In the genomic region with DNA sequence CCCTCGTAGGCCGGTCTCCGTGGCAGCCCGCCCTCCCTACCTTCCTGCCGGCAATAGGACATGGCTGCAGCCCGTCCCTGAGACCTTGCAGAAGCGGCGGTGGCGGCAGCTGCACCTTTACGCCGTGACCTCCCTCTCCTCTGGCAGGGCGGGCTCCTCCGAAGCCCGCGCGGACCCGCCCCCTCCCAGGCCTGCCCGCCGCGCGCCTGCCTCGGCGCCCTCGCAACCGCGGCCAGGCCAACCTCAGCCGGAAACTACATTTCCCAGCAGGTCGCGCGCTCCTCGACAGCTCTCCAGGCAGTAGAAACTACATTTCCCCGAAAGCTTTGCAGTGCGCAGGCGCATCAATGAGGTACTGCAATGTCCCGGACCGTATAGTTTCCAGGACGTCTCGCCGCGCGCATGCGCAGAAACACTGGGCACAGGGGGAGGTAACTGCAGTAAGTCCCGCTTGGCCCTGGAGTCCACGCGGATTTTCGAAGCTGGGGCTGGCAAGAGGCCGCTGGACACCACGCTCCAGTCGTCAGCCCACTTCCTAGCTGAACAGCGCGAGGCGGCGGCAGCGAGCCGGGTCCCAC, we compare ENCODE assay signal across 8 cellular contexts. TPM values are rescaled to one million over a fixed set of nuclear protein-coding genes. Genes with fewer than 3 reads are reported as not detected.
A peak's percentile ranks its signal among the peaks of the same experiment; 100 is the strongest.
DNase-seq lines count a peak whose midpoint lies in the region; ATAC-seq, FAIRE-seq and TF ChIP-seq lines count a peak whose summit lies in the region.

A gene (minus strand): TSS at position 256 of the 578 bp plus-strand sequence. CDS start 194 bp downstream, at position 62.
A gene with protein sequence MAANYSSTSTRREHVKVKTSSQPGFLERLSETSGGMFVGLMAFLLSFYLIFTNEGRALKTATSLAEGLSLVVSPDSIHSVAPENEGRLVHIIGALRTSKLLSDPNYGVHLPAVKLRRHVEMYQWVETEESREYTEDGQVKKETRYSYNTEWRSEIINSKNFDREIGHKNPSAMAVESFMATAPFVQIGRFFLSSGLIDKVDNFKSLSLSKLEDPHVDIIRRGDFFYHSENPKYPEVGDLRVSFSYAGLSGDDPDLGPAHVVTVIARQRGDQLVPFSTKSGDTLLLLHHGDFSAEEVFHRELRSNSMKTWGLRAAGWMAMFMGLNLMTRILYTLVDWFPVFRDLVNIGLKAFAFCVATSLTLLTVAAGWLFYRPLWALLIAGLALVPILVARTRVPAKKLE (plus strand): TSS at position 438 of the 578 bp plus-strand sequence. CDS start 142 bp downstream, outside the sequence.

- peaks cover 59% of the 10 kb centered on the region for H3K79me2 ChIP-seq in HepG2 (ENCODE audit: insufficient read depth, low read length)

- H3K27ac ChIP-seq in BLaER1 treated with 17β-estradiol and CSF1 and Interleukin-3, amounts not matched to agents 10 nM and 100 nM = peak within 1 kb of the TSS; percentile 92 to 99 (median 96)
- peak within 1 kb of the TSS; percentile 95 for H3K27ac ChIP-seq in HepG2 (ENCODE audit: extremely low read length, insufficient read depth, low read length)

- peak within 1 kb of the TSS; percentile 97 for H3K27ac Mint-ChIP-seq in dendritic cell treated with granulocyte-macrophage colony-stimulating factor and Interleukin-4, amounts not matched to agents 40 ng/mL and 50 ng/mL, for 4 days

- no peak for TF ChIP-seq CTCF in HepG2 (CRISPR knock-in tag; IDR thresholded peaks at IDR 0.05)

- POLR2A ChIA-PET in HepG2 (lab: Yijun Ruan, JAX) = interaction anchor here (0.8 to 5.0 kb wide), 14 partner anchors 10 to 527 kb away, joined by 3 to 75 read pairs (median 7); a partner anchor contains a TSS

- peak within 1 kb of the TSS; percentile 99 for H3K4me3 Mint-ChIP-seq in dendritic cell treated with granulocyte-macrophage colony-stimulating factor and Interleukin-4, amounts not matched to agents 40 ng/mL and 50 ng/mL, for 4 days

- no peaks in the 10 kb centered on the region for H3K9me3 Mint-ChIP-seq in dendritic cell treated with granulocyte-macrophage colony-stimulating factor and Interleukin-4, amounts not matched to agents 40 ng/mL and 50 ng/mL, for 4 days

- intact Hi-C loops in dendritic cell treated with granulocyte-macrophage colony-stimulating factor and Interleukin-4, amounts not matched to agents 40 ng/mL and 50 ng/mL, for 4 days (cut with micrococcal nuclease) = loop anchor here (1.0 to 10.0 kb wide), 6 partner anchors 20 to 823 kb away; a partner anchor contains a TSS
- intact Hi-C loops in HepG2 (cut with micrococcal nuclease; ENCODE audit: unreplicated experiment) = no loop called here

- no peaks in the 10 kb centered on the region for H3K27me3 ChIP-seq in BLaER1 treated with 17β-estradiol and CSF1 and Interleukin-3, amounts not matched to agents 10 nM and 100 nM
- H3K27me3 ChIP-seq in HepG2 (ENCODE audit: control insufficient read depth in 1 of 2, insufficient read depth in 2 of 2, low read length in 2 of 2) = no peaks in the 10 kb centered on the region; a peak in 1 of 5 replicates

- peak; percentile 78 for TF ChIP-seq POLR2A in HepG2 (IDR thresholded peaks at IDR 0.05; ENCODE audit: insufficient read depth in 1 of 2, low read depth in 2 of 2, low read length in 2 of 2)

- ATAC-seq in GM19351 (IDR thresholded peaks at IDR 0.05; ENCODE audit: unreplicated experiment) (peak; percentile 85), HG03521 (IDR thresholded peaks at IDR 0.05; ENCODE audit: unreplicated experiment) (peak; percentile 81), HepG2 (peak; percentile 86)

- H3K4me1 Mint-ChIP-seq in dendritic cell treated with granulocyte-macrophage colony-stimulating factor and Interleukin-4, amounts not matched to agents 40 ng/mL and 50 ng/mL, for 4 days (ENCODE audit: low read depth) = peaks cover 68% of the 10 kb centered on the region

- peaks cover 29 to 49% (median 44%) of the 10 kb centered on the region in 11 experiments; a peak in 21 of 22 replicates for H4K20me1 ChIP-seq in BLaER1 treated with 17β-estradiol and CSF1 and Interleukin-3, amounts not matched to agents 10 nM and 100 nM
- peaks cover 16% of the 10 kb centered on the region for H4K20me1 ChIP-seq in HepG2 (ENCODE audit: insufficient read depth, low read length)

- no CpG with 5 or more reads among the region's 55 CpGs for WGBS in HepG2 (ENCODE audit: low lambda C conversion rate)

- in situ Hi-C loops in HepG2 (cut with HindIII; ENCODE audit: extremely low pct_ligation_motif_present, low pct_unique_long_range_greater_than_20kb) = no loop called here

- no TSS peak for BruUV-seq in HepG2 (replicated peaks; lab: Mats Ljungman, UMichigan)

- H3K4me1 ChIP-seq in BLaER1 treated with 17β-estradiol and CSF1 and Interleukin-3, amounts not matched to agents 10 nM and 100 nM = peaks cover 30 to 52% (median 41%) of the 10 kb centered on the region in 10 experiments
- peaks cover 53% of the 10 kb centered on the region for H3K4me1 ChIP-seq in HepG2 (ENCODE audit: insufficient read depth, low read length)

- peak within 1 kb of the TSS; percentile 93 to 99 (median 96) for H3K4me2 ChIP-seq in BLaER1 treated with 17β-estradiol and CSF1 and Interleukin-3, amounts not matched to agents 10 nM and 100 nM
- peak within 1 kb of the TSS; percentile 91 for H3K4me2 ChIP-seq in HepG2 (ENCODE audit: low read depth, low read length)

- peaks cover 44 to 67% (median 56%) of the 10 kb centered on the region in 11 experiments for H3K36me3 ChIP-seq in BLaER1 treated with 17β-estradiol and CSF1 and Interleukin-3, amounts not matched to agents 10 nM and 100 nM
- peaks cover 5 to 27% of the 10 kb centered on the region in 2 experiments; a peak in 3 of 5 replicates for H3K36me3 ChIP-seq in HepG2 (replicated peaks in 1 of 2; ENCODE audit: control insufficient read depth in 1 of 2, insufficient read depth in 2 of 2, low read length in 2 of 2)

- no peak for TF ChIP-seq RAD21 in HepG2 (CRISPR knock-in tag; IDR thresholded peaks at IDR 0.05)

- H3K9ac ChIP-seq in BLaER1 treated with 17β-estradiol and CSF1 and Interleukin-3, amounts not matched to agents 10 nM and 100 nM = peak within 1 kb of the TSS; percentile 92 to 99 (median 95)
- peak within 1 kb of the TSS; percentile 90 for H3K9ac ChIP-seq in HepG2 (ENCODE audit: insufficient read depth, low read depth, low read length)

- TF ChIP-seq EP300 in HepG2 (IDR thresholded peaks at IDR 0.05; ENCODE audit: low read depth in 2 of 2, low read length in 2 of 2) (no peak; a peak in 1 of 4 replicates), HepG2 (CRISPR knock-in tag; IDR thresholded peaks at IDR 0.05; ENCODE audit: borderline replicate concordance) (no peak)

- H3K27me3 Mint-ChIP-seq in dendritic cell treated with granulocyte-macrophage colony-stimulating factor and Interleukin-4, amounts not matched to agents 40 ng/mL and 50 ng/mL, for 4 days = no peaks in the 10 kb centered on the region

- H3K4me3 ChIP-seq in BLaER1 treated with 17β-estradiol and CSF1 and Interleukin-3, amounts not matched to agents 10 nM and 100 nM = peak within 1 kb of the TSS; percentile 82 to 99 (median 87)
- H3K4me3 ChIP-seq in HepG2 (replicated peaks in 1 of 3; ENCODE audit: insufficient read depth in 1 of 3, low read depth in 2 of 3, low read length in 3 of 3) = peak within 1 kb of the TSS; percentile 80 to 95 (median 88)

- FAIRE-seq in HepG2 (lab: Jason Lieb, UNC) = peak; percentile 93

- DNase-seq in NCI-H748 (lab: John Stamatoyannopoulos, UW; ENCODE audit: unreplicated experiment) (peak; percentile 97), HepG2 (ENCODE audit: low spot score) (peak; percentile 99)
- peak; percentile 91 to 97 for DNase-seq in activated CD4-positive, alpha-beta T cell treated with anti-CD3 and anti-CD28 coated beads, Interleukin-2, amount 50 U/mL, for 24 hours (ENCODE audit: low read depth in 1 of 2, low spot score in 1 of 2)
- DNase-seq in stimulated activated CD4-positive, alpha-beta T cell treated with anti-CD3 and anti-CD28 coated beads, Interleukin-4, amount 100 ng/mL, for 1 hour = peak; percentile 98

- H3K36me3 Mint-ChIP-seq in dendritic cell treated with granulocyte-macrophage colony-stimulating factor and Interleukin-4, amounts not matched to agents 40 ng/mL and 50 ng/mL, for 4 days (ENCODE audit: low read depth) = peaks cover 70% of the 10 kb centered on the region

- CTCF ChIA-PET in HepG2 (lab: Yijun Ruan, JAX; ENCODE audit: low intra/inter-chr PET ratio, low total read pairs) = interaction anchor here (1.6 kb wide), 1 partner anchor 228 kb away, joined by 5 read pairs; no protein-coding TSS in a partner anchor

- peaks cover 0 to 5% (median 0%) of the 10 kb centered on the region in 11 experiments; a peak in 2 of 22 replicates for H3K9me3 ChIP-seq in BLaER1 treated with 17β-estradiol and CSF1 and Interleukin-3, amounts not matched to agents 10 nM and 100 nM (replicated peaks in 1 of 11)
- no peaks in the 10 kb centered on the region for H3K9me3 ChIP-seq in HepG2 (ENCODE audit: low read length)

- no peak within 1 kb of the TSS for H2AFZ ChIP-seq in HepG2 (ENCODE audit: low read length)

RNA-seq across cellular contexts. Expression of the first gene that starts in this region (rescaled TPM):
- total RNA-seq in HepG2 (2016; rRNA removed; fragmentation: Illumina TruSeq; extraction: Trizol) = 24.1 and 32.0 TPM in 2 replicates
- 11.2 and 11.5 TPM in 2 replicates for total RNA-seq in HepG2 (2016; cell fraction: cytosol; rRNA removed; fragmentation: Illumina TruSeq; extraction: Trizol; ENCODE audit: low read depth)
- total RNA-seq in HepG2 (2016; cell fraction: insoluble cytoplasmic fraction; rRNA removed; fragmentation: Illumina TruSeq; extraction: Trizol) = 26.4 and 35.5 TPM in 2 replicates
- 22.7 TPM in 2 replicates for total RNA-seq in HepG2 (2016; cell fraction: membrane; rRNA removed; fragmentation: Illumina TruSeq; extraction: Trizol)
- total RNA-seq in HepG2 (2016; cell fraction: nucleus; rRNA removed; fragmentation: Illumina TruSeq; extraction: Trizol) = 7.9 and 10.8 TPM in 2 replicates
- polyA plus RNA-seq in HepG2 (2011; rRNA removed) = 13.3 and 15.8 TPM in 2 replicates
- polyA plus RNA-seq in HepG2 (2011; cell fraction: cytosol; rRNA removed) = 12.6 and 17.4 TPM in 2 replicates
- polyA plus RNA-seq in HepG2 (2011; cell fraction: nucleus; rRNA removed) = 4.0 and 4.7 TPM in 2 replicates
- polyA plus RNA-seq in HepG2 (2012) = 17.8 and 18.8 TPM in 2 replicates
- 9.9 and 12.4 TPM in 2 replicates for polyA plus RNA-seq in HepG2 (2016; cell fraction: cytosol; fragmentation: Illumina TruSeq; extraction: Trizol; ENCODE audit: low read depth)
- 30.7 and 33.5 TPM in 2 replicates for polyA plus RNA-seq in HepG2 (2016; cell fraction: insoluble cytoplasmic fraction; fragmentation: Illumina TruSeq; extraction: Trizol; ENCODE audit: low read depth)
- polyA plus RNA-seq in HepG2 (2016; cell fraction: membrane; fragmentation: Illumina TruSeq; extraction: Trizol; ENCODE audit: low read depth) = 19.0 and 19.4 TPM in 2 replicates
- polyA plus RNA-seq in HepG2 (2016; cell fraction: nucleus; fragmentation: Illumina TruSeq; extraction: Trizol; ENCODE audit: insufficient read depth, low read depth) = 14.4 and 14.5 TPM in 2 replicates
- 7.0 and 13.0 TPM in 2 replicates for polyA minus RNA-seq in HepG2 (2011; rRNA and poly(A)+ RNA removed; ENCODE audit: low replicate concordance)
- 7.3 and 8.8 TPM in 2 replicates for polyA minus RNA-seq in HepG2 (2011; cell fraction: cytosol; rRNA and poly(A)+ RNA removed)
- polyA minus RNA-seq in HepG2 (2011; cell fraction: nucleus; rRNA and poly(A)+ RNA removed) = 3.0 and 5.8 TPM in 2 replicates

RNA-seq across cellular contexts. Expression of the second gene that starts in this region (rescaled TPM):
- total RNA-seq in HepG2 (2016; rRNA removed; fragmentation: Illumina TruSeq; extraction: Trizol) = 25.9 and 50.5 TPM in 2 replicates
- total RNA-seq in HepG2 (2016; cell fraction: cytosol; rRNA removed; fragmentation: Illumina TruSeq; extraction: Trizol; ENCODE audit: low read depth) = 3.9 and 4.2 TPM in 2 replicates
- 26.3 and 51.3 TPM in 2 replicates for total RNA-seq in HepG2 (2016; cell fraction: insoluble cytoplasmic fraction; rRNA removed; fragmentation: Illumina TruSeq; extraction: Trizol)
- 14.0 TPM in 2 replicates for total RNA-seq in HepG2 (2016; cell fraction: membrane; rRNA removed; fragmentation: Illumina TruSeq; extraction: Trizol)
- total RNA-seq in HepG2 (2016; cell fraction: nucleus; rRNA removed; fragmentation: Illumina TruSeq; extraction: Trizol) = 52.0 and 59.4 TPM in 2 replicates
- polyA plus RNA-seq in HepG2 (2011; rRNA removed) = 48.9 and 57.4 TPM in 2 replicates
- polyA plus RNA-seq in HepG2 (2011; cell fraction: cytosol; rRNA removed) = 50.3 and 50.5 TPM in 2 replicates
- polyA plus RNA-seq in HepG2 (2011; cell fraction: nucleus; rRNA removed) = 72.5 and 76.8 TPM in 2 replicates
- 33.1 and 37.6 TPM in 2 replicates for polyA plus RNA-seq in HepG2 (2012)
- 3.5 and 3.6 TPM in 2 replicates for polyA plus RNA-seq in HepG2 (2016; cell fraction: cytosol; fragmentation: Illumina TruSeq; extraction: Trizol; ENCODE audit: low read depth)
- polyA plus RNA-seq in HepG2 (2016; cell fraction: insoluble cytoplasmic fraction; fragmentation: Illumina TruSeq; extraction: Trizol; ENCODE audit: low read depth) = 24.2 and 24.5 TPM in 2 replicates
- 8.3 and 8.4 TPM in 2 replicates for polyA plus RNA-seq in HepG2 (2016; cell fraction: membrane; fragmentation: Illumina TruSeq; extraction: Trizol; ENCODE audit: low read depth)
- polyA plus RNA-seq in HepG2 (2016; cell fraction: nucleus; fragmentation: Illumina TruSeq; extraction: Trizol; ENCODE audit: insufficient read depth, low read depth) = 80.8 and 88.2 TPM in 2 replicates
- polyA minus RNA-seq in HepG2 (2011; rRNA and poly(A)+ RNA removed; ENCODE audit: low replicate concordance) = 77.4 and 114 TPM in 2 replicates
- 30.1 and 30.2 TPM in 2 replicates for polyA minus RNA-seq in HepG2 (2011; cell fraction: cytosol; rRNA and poly(A)+ RNA removed)
- 31.3 and 32.3 TPM in 2 replicates for polyA minus RNA-seq in HepG2 (2011; cell fraction: nucleus; rRNA and poly(A)+ RNA removed)

Comparison
In these comparisons a context has a peak if more than half of its experiments do, and no peak if none do; other contexts are left out.
1. Peak in every context shown above with its lines: DNase-seq, ATAC-seq, H3K4me3 ChIP-seq and H3K27ac ChIP-seq.